8 cellular contexts compared by ENCODE assay signal in genomic region chr12:104137902-104138746, GRCh38. TPM values are rescaled to one million over a fixed set of nuclear protein-coding genes. Genes with fewer than 3 reads are reported as not detected.
DNase-seq lines count a peak whose midpoint lies in the region; ATAC-seq, FAIRE-seq and TF ChIP-seq lines count a peak whose summit lies in the region.

TSS of gene NFYB (minus strand) at chr12:104138210. CDS start at chr12:104135453, 2,757 bp downstream.

- H3F3A ChIP-seq in Loucy (ENCODE audit: low read depth): 0 out of 2 replicates have a peak, but pooled peaks cover 3% of the 10 kb centered on the region

- peak within 1 kb of the TSS; percentile 91 for H3K4me3 Mint-ChIP-seq in nephron progenitor cell
- H3K4me3 Mint-ChIP-seq in stimulated activated naive CD8-positive, alpha-beta T cell treated with anti-CD3 and anti-CD28 coated beads, Interleukin-15, amount 100 ng/mL, for 72 hours: peak within 1 kb of the TSS; percentile 80 to 84

- peaks cover 42% of the 10 kb centered on the region for H3K79me2 ChIP-seq in Loucy (ENCODE audit: insufficient read depth, low read length)

- no peaks in the 10 kb centered on the region for H3K9me3 Mint-ChIP-seq in nephron progenitor cell
- no peaks in the 10 kb centered on the region for H3K9me3 Mint-ChIP-seq in stimulated activated naive CD8-positive, alpha-beta T cell treated with anti-CD3 and anti-CD28 coated beads, Interleukin-15, amount 100 ng/mL, for 72 hours

- H3K9ac ChIP-seq in Loucy (ENCODE audit: low read depth, low read length, poor library complexity, severe bottlenecking): peak within 1 kb of the TSS; percentile 91

- H3K9me2 ChIP-seq in Loucy (replicated peaks; ENCODE audit: low read depth, low read length): no peaks in the 10 kb centered on the region

- H2AFZ ChIP-seq in Loucy (ENCODE audit: low read length): peak within 1 kb of the TSS; percentile 86

- peak; percentile 94 for ATAC-seq in stimulated activated naive CD8-positive, alpha-beta T cell treated with anti-CD3 and anti-CD28 coated beads, Interleukin-15, amount 100 ng/mL, for 72 hours

- H3K36me3 ChIP-seq in Loucy (ENCODE audit: insufficient read depth, low read length): no peaks in the 10 kb centered on the region

- H3K27ac Mint-ChIP-seq in nephron progenitor cell: peak within 1 kb of the TSS; percentile 94
- peak within 1 kb of the TSS; percentile 91 for H3K27ac Mint-ChIP-seq in stimulated activated naive CD8-positive, alpha-beta T cell treated with anti-CD3 and anti-CD28 coated beads, Interleukin-15, amount 100 ng/mL, for 72 hours

- H3K4me1 ChIP-seq in Loucy (ENCODE audit: insufficient read depth, low read length, poor library complexity, severe bottlenecking): peaks cover 46% of the 10 kb centered on the region

- peak; percentile 81 for TF ChIP-seq POLR2A in H54 (IDR thresholded peaks at IDR 0.05; ENCODE audit: low read depth, low read length)
- TF ChIP-seq POLR2A in Raji (IDR thresholded peaks at IDR 0.05; ENCODE audit: insufficient read depth, low read depth, low read length): peak; percentile 87

- TF ChIP-seq CTCF in Loucy (conservative IDR thresholded peaks at IDR 0.05; ENCODE audit: low read length) (no peak), fibroblast of the aortic adventitia (IDR thresholded peaks at IDR 0.05; ENCODE audit: insufficient read depth, low read length) (no peak), nephron progenitor cell (IDR thresholded peaks at IDR 0.05) (no peak)

- H3K36me3 Mint-ChIP-seq in nephron progenitor cell (ENCODE audit: low read depth): no peaks in the 10 kb centered on the region

- H3K27me3 Mint-ChIP-seq in nephron progenitor cell (ENCODE audit: low read depth, poor library complexity): peaks cover 4% of the 10 kb centered on the region
- peaks cover 16% of the 10 kb centered on the region for H3K27me3 Mint-ChIP-seq in stimulated activated naive CD8-positive, alpha-beta T cell treated with anti-CD3 and anti-CD28 coated beads, Interleukin-15, amount 100 ng/mL, for 72 hours

- peak within 1 kb of the TSS; percentile 87 for H3K4me3 ChIP-seq in Loucy (ENCODE audit: low read length, poor library complexity, severe bottlenecking)
- H3K4me3 ChIP-seq in fibroblast of the aortic adventitia (ENCODE audit: low read depth, low read length): peak within 1 kb of the TSS; percentile 90

- no peaks in the 10 kb centered on the region for H4K20me1 ChIP-seq in Loucy (ENCODE audit: insufficient read depth, low read length, poor library complexity, severe bottlenecking)

- DNase-seq in EL (peak; percentile 97), H54 (ENCODE audit: insufficient read length, low spot score) (peak; percentile 98), fibroblast of the aortic adventitia (ENCODE audit: low read depth) (peak; percentile 98), nephron progenitor cell (peak; percentile 89)
- DNase-seq in activated effector memory CD4-positive, alpha-beta T cell treated with Interleukin-2 at 50 U/mL for 16 hours: peak; percentile 90
- DNase-seq in stimulated activated naive CD8-positive, alpha-beta T cell treated with anti-CD3 and anti-CD28 coated beads, Interleukin-15, amount 100 ng/mL, for 72 hours: peak; percentile 94

- FAIRE-seq in H54 (lab: Jason Lieb, UNC): peak; percentile 81

- no peaks in the 10 kb centered on the region for H3K9me3 ChIP-seq in Loucy (ENCODE audit: insufficient read depth, low read depth, low read length)

- H3K4me1 Mint-ChIP-seq in nephron progenitor cell: peaks cover 7% of the 10 kb centered on the region
- H3K4me1 Mint-ChIP-seq in stimulated activated naive CD8-positive, alpha-beta T cell treated with anti-CD3 and anti-CD28 coated beads, Interleukin-15, amount 100 ng/mL, for 72 hours: peaks cover 12% of the 10 kb centered on the region

- H3K4me2 ChIP-seq in Loucy (ENCODE audit: low read depth, low read length, poor library complexity, severe bottlenecking): peak within 1 kb of the TSS; percentile 98

- no peaks in the 10 kb centered on the region for H3K27me3 ChIP-seq in Loucy (ENCODE audit: insufficient read depth, low read length, poor library complexity, severe bottlenecking)

RNA-seq across cellular contexts. Expression of gene NFYB, which starts in this region (rescaled TPM):
- total RNA-seq in fibroblast of the aortic adventitia (ENCODE audit: low replicate concordance): 20.2 and 43.7 TPM in 2 replicates

Comparison
In these comparisons a context has a peak if more than half of its experiments do, and no peak if none do; other contexts are left out.
1. Peak in every context shown above with its lines: DNase-seq, ATAC-seq and H3K4me3 ChIP-seq.